ENCODE assay signal across 9 cellular contexts in genomic region chr14:23559010-23559920, GRCh38. TPM values are rescaled to one million over a fixed set of nuclear protein-coding genes. Genes with fewer than 3 reads are reported as not detected.
DNase-seq lines count a peak whose midpoint lies in the region; ATAC-seq, FAIRE-seq and TF ChIP-seq lines count a peak whose summit lies in the region.
"Had no signal": no experiment of that assay in that cellular context is flagged by ENCODE, and none has a peak within 500 bp of the region (broad histone marks: within the 10 kb centered on the region; RNA-seq: fewer than 3 reads in every experiment).

No MANE protein-coding gene starts in this region.

- no peaks in the 10 kb centered on the region for H3K9me3 ChIP-seq in Loucy (ENCODE audit: insufficient read depth, low read depth, low read length)
- no peaks in the 10 kb centered on the region for H3K9me3 ChIP-seq in lung (ENCODE audit: control insufficient read depth in 2 of 2, insufficient read depth in 1 of 2, low read length in 1 of 2)

- DNase-seq in Daoy (ENCODE audit: low read depth) = peak; percentile 64
- peak; percentile 72 for DNase-seq in cardiac fibroblast (ENCODE audit: low read depth in 2 of 2)
- no peak for DNase-seq in lung (ENCODE audit: low spot score)
- DNase-seq in stimulated activated CD8-positive, alpha-beta memory T cell treated with anti-CD3 and anti-CD28 coated beads, Interleukin-7, amount 100 ng/mL, for 4 hours (ENCODE audit: low read depth in 2 of 2) = peak; percentile 28 to 44
- DNase-seq in GM12892 (ENCODE audit: insufficient read length) = no peak
- DNase-seq in NCI-H187 treated with DMSO at 0.1 percent for 48 hours (lab: John Stamatoyannopoulos, UW) = no peak

- peaks cover 7% of the 10 kb centered on the region for H4K20me1 ChIP-seq in Loucy (ENCODE audit: insufficient read depth, low read length, poor library complexity, severe bottlenecking)

- 80 to 82% methylated on average over 21 of the region's 21 CpGs for WGBS in lung, 2 donors

- no peak overlapping the region for H3K4me2 ChIP-seq in Loucy (ENCODE audit: low read depth, low read length, poor library complexity, severe bottlenecking)

- no peaks in the 10 kb centered on the region for H3F3A ChIP-seq in Loucy (ENCODE audit: low read depth)

- H3K9me2 ChIP-seq in Loucy (replicated peaks; ENCODE audit: low read depth, low read length) = no peaks in the 10 kb centered on the region

- TF ChIP-seq POLR2A in GM12892 (IDR thresholded peaks at IDR 0.05; ENCODE audit: low read depth, low read length) = no peak; the same call in 1 of the 2 replicates

- H3K36me3 ChIP-seq in Loucy (ENCODE audit: insufficient read depth, low read length) = peaks cover 24% of the 10 kb centered on the region; the same call in 1 of the 2 replicates
- peaks cover 0 to 29% of the 10 kb centered on the region in 2 donors for H3K36me3 ChIP-seq in lung (ENCODE audit: control insufficient read depth in 2 of 2, insufficient read depth in 2 of 2, low read length in 2 of 2)

- H3K9ac ChIP-seq in Loucy (ENCODE audit: low read depth, low read length, poor library complexity, severe bottlenecking) = no peak overlapping the region

- H3K4me1 ChIP-seq in Loucy (ENCODE audit: insufficient read depth, low read length, poor library complexity, severe bottlenecking) (peaks cover 8% of the 10 kb centered on the region), lung (ENCODE audit: control insufficient read depth in 2 of 2, insufficient read depth in 2 of 2, low read length in 2 of 2) (peaks cover 0 to 5% of the 10 kb centered on the region in 2 donors)

- H3K79me2 ChIP-seq in Loucy (ENCODE audit: insufficient read depth, low read length) = peaks cover 16% of the 10 kb centered on the region; the same call in 1 of the 2 replicates

- H3K4me3 ChIP-seq in Loucy (ENCODE audit: low read length, poor library complexity, severe bottlenecking) = no peak overlapping the region
- no peak overlapping the region for H3K4me3 ChIP-seq in cardiac fibroblast (replicated peaks in 1 of 2; ENCODE audit: low read depth in 2 of 2, low read length in 2 of 2)
- H3K4me3 ChIP-seq in lung = no peak overlapping the region

- TF ChIP-seq CTCF in Loucy (conservative IDR thresholded peaks at IDR 0.05; ENCODE audit: low read length) (peak; percentile 98), VCaP (conservative IDR thresholded peaks at IDR 0.05) (peak; percentile 89), cardiac fibroblast (IDR thresholded peaks at IDR 0.05; ENCODE audit: low read depth, low read length) (peak; percentile 94), lung (IDR thresholded peaks at IDR 0.05; ENCODE audit: control extremely low read depth, extremely low read depth) (peak; percentile 45)

- no peak for ATAC-seq in lung (ENCODE audit: insufficient read depth, low FRiP score)

- H3K27me3 ChIP-seq in Loucy (ENCODE audit: insufficient read depth, low read length, poor library complexity, severe bottlenecking) = no peaks in the 10 kb centered on the region
- H3K27me3 ChIP-seq in lung (ENCODE audit: control insufficient read depth, insufficient read depth) = no peaks in the 10 kb centered on the region

- FAIRE-seq in GM12892 (lab: Jason Lieb, UNC) = no peak
- FAIRE-seq: TTC549 had no signal

- H2AFZ ChIP-seq in Loucy (ENCODE audit: low read length) = no peak overlapping the region

- H3K27ac ChIP-seq in VCaP = no peak overlapping the region
- H3K27ac ChIP-seq in lung (ENCODE audit: low read depth in 1 of 2, low read length in 1 of 2) = no peak overlapping the region

RNA-seq across cellular contexts. Expression of gene THTPA, which starts 3.2 kb away (rescaled TPM):
- 8.5 and 9.0 TPM in 2 replicates for total RNA-seq in Daoy (2014; rRNA removed; shearing (Covaris generic))
- 10 to 100 TPM; 10.7 to 22.1 TPM for total RNA-seq in lung
- polyA plus RNA-seq in lung = 10 to 100 TPM in 1 of 2 donors, 1 to 10 TPM in 1; 7.7 to 17.6 TPM
- polyA plus RNA-seq in GM12892 (2012; ENCODE audit: missing spikeins) = 8.4 TPM

RNA-seq across cellular contexts. Expression of gene ZFHX2, which starts 7.7 kb away (rescaled TPM):
- total RNA-seq in Daoy (2014; rRNA removed; shearing (Covaris generic)) = 0.23 and 0.42 TPM in 2 replicates
- 1 to 10 TPM in 1 of 2 donors, under 1 TPM in 1; 0.82 to 4.5 TPM for total RNA-seq in lung
- polyA plus RNA-seq in lung = under 1 TPM; 0.50 to 0.67 TPM
- 0.93 TPM for polyA plus RNA-seq in GM12892 (2012; ENCODE audit: missing spikeins)

RNA-seq across cellular contexts. Expression of gene AP1G2, which starts 8.3 kb away (rescaled TPM):
- total RNA-seq in Daoy (2014; rRNA removed; shearing (Covaris generic)) = 10.2 and 47.7 TPM in 2 replicates
- total RNA-seq in lung = 100 to 1,000 TPM in 1 of 2 donors, 10 to 100 TPM in 1; 48.0 to 104 TPM
- 100 to 1,000 TPM in 1 of 2 donors, 10 to 100 TPM in 1; 59.2 to 106 TPM for polyA plus RNA-seq in lung
- polyA plus RNA-seq in GM12892 (2012; ENCODE audit: missing spikeins) = 84.2 TPM

RNA-seq across cellular contexts. Expression of gene JPH4, which starts 19.3 kb away (rescaled TPM):
- 0.29 TPM in 1 of 2 replicates, not detected in the other for total RNA-seq in Daoy (2014; rRNA removed; shearing (Covaris generic))
- 1 to 10 TPM in 1 of 2 donors, under 1 TPM in 1; 0.23 to 3.1 TPM for total RNA-seq in lung
- polyA plus RNA-seq in lung = 1 to 10 TPM in 1 of 2 donors, under 1 TPM in 1; 0.44 to 1.6 TPM
- polyA plus RNA-seq in GM12892 (2012; ENCODE audit: missing spikeins) = 6.9 TPM

Comparison
In these comparisons a context has a peak if more than half of its experiments do, and no peak if none do; other contexts are left out.
1. DNase-seq: peak in Daoy (single experiment), cardiac fibroblast (2 of 2) and stimulated activated CD8-positive, alpha-beta memory T cell treated with anti-CD3 and anti-CD28 coated beads, Interleukin-7, amount 100 ng/mL, for 4 hours (2 of 2); none in lung (single experiment), GM12892 (single experiment) and NCI-H187 treated with DMSO at 0.1 percent for 48 hours (single experiment).
2. CTCF ChIP-seq: peak in every context shown above with its lines; median percentile 98 in Loucy; 94 in cardiac fibroblast; 89 in VCaP; 45 in lung.